20 cellular contexts compared by ENCODE assay signal in genomic region chr3:133486658-133487057, GRCh38.
"Had no signal": no experiment of that assay in that cellular context is flagged by ENCODE, and none has a peak within 500 bp of the region (broad histone marks: within the 10 kb centered on the region; RNA-seq: fewer than 3 reads in every experiment).

No MANE protein-coding gene starts in this region.

- H3K27me3 Mint-ChIP-seq: dendritic cell treated with granulocyte-macrophage colony-stimulating factor and Interleukin-4, amounts not matched to agents 40 ng/mL and 50 ng/mL, for 4 days; effector memory CD8-positive, alpha-beta T cell; naive thymus-derived CD8-positive, alpha-beta T cell; type B pancreatic cell had no signal

- H3K27ac ChIP-seq: foreskin keratinocyte, hepatocyte, ovary, right atrium auricular region, sigmoid colon, skin epidermis, suprapubic skin, thyroid gland had no signal

- H3K4me2 ChIP-seq: hepatocyte had no signal

- H3K4me3 Mint-ChIP-seq: dendritic cell treated with granulocyte-macrophage colony-stimulating factor and Interleukin-4, amounts not matched to agents 40 ng/mL and 50 ng/mL, for 4 days; effector memory CD8-positive, alpha-beta T cell; naive thymus-derived CD8-positive, alpha-beta T cell; type B pancreatic cell had no signal

- H3K9me3 ChIP-seq: mucosa of descending colon, ovary, sigmoid colon, suprapubic skin, thyroid gland had no signal

- H3K27me3 ChIP-seq: foreskin keratinocyte, hepatocyte, ovary, right atrium auricular region, sigmoid colon, suprapubic skin, thyroid gland had no signal

- H2AFZ ChIP-seq: hepatocyte had no signal

- H3K79me2 ChIP-seq: hepatocyte had no signal

- H3K36me3 ChIP-seq: ovary, right atrium auricular region, sigmoid colon, suprapubic skin, thyroid gland had no signal

- H3K36me3 Mint-ChIP-seq: type B pancreatic cell had no signal

- ATAC-seq: effector memory CD8-positive, alpha-beta T cell; foreskin keratinocyte; left lobe of liver; naive thymus-derived CD8-positive, alpha-beta T cell had no signal

- DNase-seq: effector memory CD8-positive, alpha-beta T cell; foreskin keratinocyte; head of caudate nucleus; islet precursor cell; mammary epithelial cell; naive thymus-derived CD8-positive, alpha-beta T cell; ovary; sigmoid colon; stimulated activated CD4-positive, alpha-beta T cell treated with anti-CD3 and anti-CD28 coated beads, Interleukin-2, amount 100 ng/mL, for 24 hours; stimulated activated CD4-positive, alpha-beta T cell treated with anti-CD3 and anti-CD28 coated beads, Interleukin-4, amount 100 ng/mL, for 4 hours; stimulated activated naive CD4-positive, alpha-beta T cell treated with Interleukin-2 at 50 U/mL for 16 hours; thyroid gland had no signal

- H3K4me1 ChIP-seq: right atrium auricular region, sigmoid colon had no signal

- H3K27ac Mint-ChIP-seq: dendritic cell treated with granulocyte-macrophage colony-stimulating factor and Interleukin-4, amounts not matched to agents 40 ng/mL and 50 ng/mL, for 4 days; effector memory CD8-positive, alpha-beta T cell; type B pancreatic cell had no signal

- H3K4me3 ChIP-seq: hepatocyte, mucosa of descending colon, ovary, right atrium auricular region, sigmoid colon, skin epidermis, suprapubic skin, thyroid gland had no signal

- H3K9me3 Mint-ChIP-seq: effector memory CD8-positive, alpha-beta T cell; type B pancreatic cell had no signal
